20 cellular contexts compared by ENCODE assay signal in the genomic region with DNA sequence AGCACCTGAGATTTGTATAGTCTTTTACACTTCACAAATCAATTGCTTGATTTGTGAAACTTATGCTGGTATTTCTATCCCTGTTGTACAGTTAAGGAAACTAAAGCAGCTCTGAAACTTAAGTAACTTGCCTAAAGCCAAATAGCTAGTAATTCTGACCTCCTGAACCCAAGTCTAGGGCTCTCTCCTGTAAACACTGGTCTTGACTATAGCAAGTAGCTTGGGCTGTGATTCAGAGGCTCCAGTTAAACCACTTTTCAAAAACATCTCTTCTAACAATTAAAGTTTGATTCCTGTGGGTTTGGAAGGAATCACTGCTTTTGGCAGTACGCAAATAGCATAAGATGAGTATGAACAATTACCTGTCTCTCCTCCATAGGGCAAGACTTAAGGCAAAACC.
"Had no signal": no experiment of that assay in that cellular context is flagged by ENCODE, and none has a peak within 500 bp of the region (broad histone marks: within the 10 kb centered on the region; RNA-seq: fewer than 3 reads in every experiment).

No MANE protein-coding gene starts in this region.

- H3K27ac ChIP-seq: ascending aorta, prostate gland, right lobe of liver, SK-N-MC, spleen, stomach, thoracic aorta had no signal

- H3K9me3 ChIP-seq: prostate gland, right lobe of liver, thoracic aorta had no signal

- H3K36me3 ChIP-seq: ascending aorta, prostate gland, right lobe of liver, spleen, stomach, thoracic aorta had no signal

- H3K4me3 ChIP-seq: ascending aorta, prostate gland, right lobe of liver, SK-N-MC, spleen, stomach, thoracic aorta had no signal

- DNase-seq: activated CD4-positive, alpha-beta T cell treated with anti-CD3 and anti-CD28 coated beads, Interleukin-2, amount 50 U/mL, for 4 hours; activated CD4-positive, CD25-positive, alpha-beta regulatory T cell treated with anti-CD3 and anti-CD28 coated beads, Interleukin-2, amount 50 U/mL, for 72 hours; activated CD8-positive, alpha-beta memory T cell treated with anti-CD3 and anti-CD28 coated beads, Interleukin-2, amount 10 ng/mL, durations not matched to agents 7 days and 5 days; activated naive CD4-positive, alpha-beta T cell treated with anti-CD3 and anti-CD28 coated beads for 36 hours; activated naive CD8-positive, alpha-beta T cell treated with anti-CD3 and anti-CD28 coated beads, Interleukin-2, amount 50 U/mL, for 24 hours; activated T-cell treated with anti-CD3 and anti-CD28 coated beads, Interleukin-2, amount 50 U/mL, for 1 hour; cortex of kidney; effector CD8-positive, alpha-beta T cell; occipital lobe; right lobe of liver; spleen; stimulated activated CD4-positive, alpha-beta T cell treated with anti-CD3 and anti-CD28 coated beads, Interleukin-1b, Interleukin-23, amount 100 ng/mL, for 48 hours; stomach; T-helper 1 cell; T1000 had no signal

- H3K27me3 ChIP-seq: ascending aorta, right lobe of liver, stomach had no signal

- ATAC-seq: activated CD8-positive, alpha-beta memory T cell treated with anti-CD3 and anti-CD28 coated beads, Interleukin-2, amount 10 ng/mL, durations not matched to agents 7 days and 5 days; activated naive CD8-positive, alpha-beta T cell treated with anti-CD3 and anti-CD28 coated beads, Interleukin-2, amount 50 U/mL, for 24 hours; natural killer cell treated with Interleukin-12 subunit alpha and Interleukin-12 subunit beta and Interleukin-15 and Interleukin-18, amount 100 ng/mL, for 72 hours; right lobe of liver had no signal

- H3K4me1 ChIP-seq: ascending aorta, prostate gland, spleen had no signal
